23 cellular contexts compared by ENCODE assay signal in the genomic region with DNA sequence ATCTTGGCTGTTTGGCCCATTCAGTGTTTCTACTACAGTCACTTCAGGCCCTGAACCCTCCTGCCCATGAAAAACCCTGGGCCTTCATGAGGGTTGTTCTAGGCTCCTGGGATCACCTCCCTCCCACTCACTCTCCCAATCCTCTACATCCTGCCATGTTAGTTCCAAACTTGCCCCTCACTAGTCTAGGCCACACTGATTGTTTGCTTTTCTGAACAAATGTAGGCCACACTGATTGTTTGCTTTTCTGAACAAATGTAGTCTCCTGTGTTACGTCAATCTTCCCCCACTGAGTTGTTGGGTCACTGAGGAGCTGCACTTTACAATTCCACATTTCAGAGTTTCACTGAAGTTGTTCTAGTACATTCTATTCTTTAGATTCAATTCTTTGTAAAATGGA. TPM values are rescaled to one million over a fixed set of nuclear protein-coding genes. Genes with fewer than 3 reads are reported as not detected.
DNase-seq lines count a peak whose midpoint lies in the region; ATAC-seq, FAIRE-seq and TF ChIP-seq lines count a peak whose summit lies in the region.
"Had no signal": no experiment of that assay in that cellular context is flagged by ENCODE, and none has a peak within 500 bp of the region (broad histone marks: within the 10 kb centered on the region; RNA-seq: fewer than 3 reads in every experiment).

No MANE protein-coding gene starts in this region.

- no peak overlapping the region for H4K91ac ChIP-seq in mesenchymal stem cell (ENCODE audit: low read length)

- CTCF ChIA-PET in activated CD4-positive, alpha-beta memory T cell treated with anti-CD3 and anti-CD28 coated beads for 36 hours (lab: Charles Lee): interaction anchor here (1.2 kb wide), 1 partner anchor 180 kb away, joined by 5 read pairs; no protein-coding TSS in a partner anchor

- intact Hi-C loops in kidney (cut with DNase I): no loop called here
- intact Hi-C loops in activated CD4-positive, alpha-beta memory T cell treated with anti-CD3 and anti-CD28 coated beads for 36 hours (cut with micrococcal nuclease): no loop called here

- POLR2A ChIA-PET in activated CD4-positive, alpha-beta memory T cell treated with anti-CD3 and anti-CD28 coated beads for 36 hours (lab: Charles Lee): no interaction called here

- peaks cover 4% of the 10 kb centered on the region for H3K9me3 Mint-ChIP-seq in activated CD4-positive, alpha-beta memory T cell treated with anti-CD3 and anti-CD28 coated beads for 36 hours

- H2AK5ac ChIP-seq in mesenchymal stem cell (ENCODE audit: low read length, severe bottlenecking): no peak overlapping the region

- H3K27me3 Mint-ChIP-seq in activated CD4-positive, alpha-beta memory T cell treated with anti-CD3 and anti-CD28 coated beads for 36 hours: no peaks in the 10 kb centered on the region

- H3K9me3 ChIP-seq in cardiac muscle cell (ENCODE audit: low read depth) (no peaks in the 10 kb centered on the region), right atrium auricular region (no peaks in the 10 kb centered on the region), mesenchymal stem cell (ENCODE audit: control insufficient read depth, low read length) (no peaks in the 10 kb centered on the region), kidney (ENCODE audit: control insufficient read depth in 1 of 2, low read length in 2 of 2) (no peaks in the 10 kb centered on the region)
- H3K9me3 ChIP-seq: adrenal gland, BE2C, lower lobe of right lung, MG63, prostate gland had no signal

- no peak overlapping the region for H3K27ac Mint-ChIP-seq in activated CD4-positive, alpha-beta memory T cell treated with anti-CD3 and anti-CD28 coated beads for 36 hours
- H3K27ac Mint-ChIP-seq: activated CD8-positive, alpha-beta T cell treated with anti-CD3 and anti-CD28 coated beads, Interleukin-2, amount 10 ng/mL, durations not matched to agents 7 days and 5 days had no signal

- H3K14ac ChIP-seq in mesenchymal stem cell (ENCODE audit: low read length in 2 of 2): no peak overlapping the region

- FAIRE-seq in kidney (lab: Jason Lieb, UNC): no peak
- FAIRE-seq: bronchial epithelial cell, islet of Langerhans, K562 had no signal

- DNase-seq in cardiac muscle cell (ENCODE audit: low read depth in 1 of 2, low spot score in 1 of 2): no peak
- DNase-seq in right atrium auricular region (ENCODE audit: low spot score): no peak
- peak; percentile 22 for DNase-seq in brain pericyte (ENCODE audit: low read depth, low spot score)
- no peak for DNase-seq in mesenchymal stem cell
- no peak for DNase-seq in kidney
- DNase-seq in activated CD4-positive, alpha-beta memory T cell treated with anti-CD3 and anti-CD28 coated beads for 36 hours: no peak
- DNase-seq: activated CD8-positive, alpha-beta T cell treated with anti-CD3 and anti-CD28 coated beads, Interleukin-2, amount 10 ng/mL, durations not matched to agents 7 days and 5 days; adrenal gland; BE2C; COR-L47; cortex of kidney; lower lobe of right lung; MG63; NCI-H446 treated with DMSO at 0.1 percent for 48 hours; PC-3; substantia nigra had no signal

- WGBS in mesenchymal stem cell: no CpG with 5 or more reads among the region's 1 CpG

- H2BK120ac ChIP-seq in mesenchymal stem cell (ENCODE audit: low read depth, low read length): no peak overlapping the region

- H2AFZ ChIP-seq in mesenchymal stem cell (ENCODE audit: low read depth, low read length): no peak overlapping the region

- no peak for ATAC-seq in GM21786 (IDR thresholded peaks at IDR 0.05; ENCODE audit: unreplicated experiment)
- no peak for ATAC-seq in HG03196 (IDR thresholded peaks at IDR 0.05; ENCODE audit: unreplicated experiment)
- ATAC-seq: activated CD8-positive, alpha-beta T cell treated with anti-CD3 and anti-CD28 coated beads, Interleukin-2, amount 10 ng/mL, durations not matched to agents 7 days and 5 days; K562; PC-3; Right ventricle myocardium inferior had no signal

- no peak overlapping the region for H3K4me2 ChIP-seq in mesenchymal stem cell (ENCODE audit: low read length, poor library complexity, severe bottlenecking)

- H3K18ac ChIP-seq in mesenchymal stem cell (ENCODE audit: low read depth in 1 of 2, low read length in 2 of 2): no peak overlapping the region

- H3K27ac ChIP-seq in cardiac muscle cell (peak overlapping the region; percentile 51), right atrium auricular region (no peak overlapping the region), mesenchymal stem cell (ENCODE audit: low read length, poor library complexity, severe bottlenecking) (no peak overlapping the region), kidney (ENCODE audit: low read depth in 2 of 2, low read length in 2 of 2) (no peak overlapping the region)
- H3K27ac ChIP-seq: adrenal gland, lower lobe of right lung, prostate gland had no signal

- H2BK12ac ChIP-seq in mesenchymal stem cell (ENCODE audit: low read length in 2 of 2): no peak overlapping the region

- TF ChIP-seq CTCF in cardiac muscle cell (IDR thresholded peaks at IDR 0.05; ENCODE audit: low read depth, low read length): no peak
- no peak for TF ChIP-seq CTCF in right atrium auricular region (IDR thresholded peaks at IDR 0.05)
- no peak for TF ChIP-seq CTCF in kidney (IDR thresholded peaks at IDR 0.05; ENCODE audit: borderline replicate concordance, extremely low read depth, insufficient read depth)

- H3K4me1 Mint-ChIP-seq in activated CD4-positive, alpha-beta memory T cell treated with anti-CD3 and anti-CD28 coated beads for 36 hours (ENCODE audit: low read depth): peaks cover 7% of the 10 kb centered on the region

- peaks cover 2% of the 10 kb centered on the region for H3K36me3 ChIP-seq in cardiac muscle cell
- H3K36me3 ChIP-seq in right atrium auricular region: peaks cover 9% of the 10 kb centered on the region
- H3K36me3 ChIP-seq in mesenchymal stem cell (ENCODE audit: control insufficient read depth in 1 of 2, insufficient read depth in 2 of 2, low read depth in 1 of 2, low read length in 2 of 2): peaks cover 6 to 21% of the 10 kb centered on the region in 2 experiments
- peaks cover 0 to 1% of the 10 kb centered on the region in 2 donors for H3K36me3 ChIP-seq in kidney (ENCODE audit: control insufficient read depth in 1 of 2, insufficient read depth in 2 of 2, low read length in 2 of 2)
- H3K36me3 ChIP-seq: BE2C, prostate gland had no signal

- H3K9ac ChIP-seq in mesenchymal stem cell (ENCODE audit: low read length) (no peak overlapping the region), kidney (ENCODE audit: low read length in 2 of 2) (no peak overlapping the region)

- H3K27me3 ChIP-seq in cardiac muscle cell (no peaks in the 10 kb centered on the region), right atrium auricular region (no peaks in the 10 kb centered on the region), mesenchymal stem cell (ENCODE audit: control insufficient read depth in 1 of 2, insufficient read depth in 1 of 2, low read length in 2 of 2) (no peaks in the 10 kb centered on the region)
- H3K27me3 ChIP-seq: adrenal gland, BE2C, MG63 had no signal

- H4K8ac ChIP-seq in mesenchymal stem cell (ENCODE audit: low read length): peak overlapping the region; percentile 4

- no peak overlapping the region for H3K4ac ChIP-seq in mesenchymal stem cell (ENCODE audit: low read depth in 1 of 2, low read length in 2 of 2)

- no peak overlapping the region for H3K4me3 ChIP-seq in cardiac muscle cell
- H3K4me3 ChIP-seq in right atrium auricular region: no peak overlapping the region
- H3K4me3 ChIP-seq in mesenchymal stem cell (ENCODE audit: insufficient read depth in 1 of 2, low read depth in 1 of 2, low read length in 2 of 2): no peak overlapping the region
- H3K4me3 ChIP-seq in kidney (ENCODE audit: low read length in 2 of 2): no peak overlapping the region
- H3K4me3 ChIP-seq: adrenal gland, K562, lower lobe of right lung, MG63, prostate gland had no signal

- H3K4me1 ChIP-seq in cardiac muscle cell (ENCODE audit: low read depth) (no peaks in the 10 kb centered on the region), right atrium auricular region (peaks cover 0 to 12% of the 10 kb centered on the region in 2 donors), mesenchymal stem cell (ENCODE audit: control insufficient read depth, insufficient read depth, low read depth, low read length) (no peaks in the 10 kb centered on the region), kidney (ENCODE audit: control insufficient read depth in 1 of 2, insufficient read depth in 1 of 2, low read depth in 1 of 2, low read length in 2 of 2) (peaks cover 0 to 3% of the 10 kb centered on the region in 2 donors)
- H3K4me1 ChIP-seq: BE2C, prostate gland had no signal

- H3K4me3 Mint-ChIP-seq in activated CD4-positive, alpha-beta memory T cell treated with anti-CD3 and anti-CD28 coated beads for 36 hours: no peak overlapping the region
- H3K4me3 Mint-ChIP-seq: activated CD8-positive, alpha-beta T cell treated with anti-CD3 and anti-CD28 coated beads, Interleukin-2, amount 10 ng/mL, durations not matched to agents 7 days and 5 days had no signal

- peaks cover 8% of the 10 kb centered on the region for H3K36me3 Mint-ChIP-seq in activated CD4-positive, alpha-beta memory T cell treated with anti-CD3 and anti-CD28 coated beads for 36 hours

- no peak overlapping the region for H2BK15ac ChIP-seq in mesenchymal stem cell (ENCODE audit: low read depth, poor library complexity, severe bottlenecking)

- no peaks in the 10 kb centered on the region for H3K79me1 ChIP-seq in mesenchymal stem cell (replicated peaks; ENCODE audit: low read length, poor library complexity, severe bottlenecking)

- H2BK5ac ChIP-seq in mesenchymal stem cell (ENCODE audit: low read depth, low read length, poor library complexity, severe bottlenecking): no peak overlapping the region

- H3K23ac ChIP-seq in mesenchymal stem cell (ENCODE audit: low read length in 2 of 2): peak overlapping the region in 1 of 2 experiments; percentile 93

RNA-seq across cellular contexts. Expression of a gene that starts 5.3 kb away (rescaled TPM):
- total RNA-seq in cardiac muscle cell (40.4 and 44.1 TPM in 2 replicates), right atrium auricular region (10 to 100 TPM; 13.7 to 17.6 TPM), kidney (72.0 TPM)
- polyA plus RNA-seq in cardiac muscle cell (46.6 and 49.3 TPM in 2 replicates), kidney (ENCODE audit: insufficient read depth, low read depth, low replicate concordance) (23.6 TPM)
- polyA plus RNA-seq in mesenchymal stem cell (2013, experiment 1 of 2): 37.6 TPM
- 38.1 TPM for polyA plus RNA-seq in mesenchymal stem cell (2013, experiment 2 of 2)
- 10 to 100 TPM; 68.6 to 69.5 TPM for total RNA-seq in activated CD4-positive, alpha-beta memory T cell treated with anti-CD3 and anti-CD28 coated beads for 36 hours

RNA-seq across cellular contexts. Expression of a gene that starts 31.9 kb away (rescaled TPM):
- total RNA-seq in cardiac muscle cell (18.6 and 21.9 TPM in 2 replicates), right atrium auricular region (10 to 100 TPM; 14.1 to 15.6 TPM), kidney (46.3 TPM)
- polyA plus RNA-seq in cardiac muscle cell (40.6 and 45.6 TPM in 2 replicates), kidney (ENCODE audit: insufficient read depth, low read depth, low replicate concordance) (40.3 TPM)
- 44.2 TPM for polyA plus RNA-seq in mesenchymal stem cell (2013, experiment 1 of 2)
- 44.1 TPM for polyA plus RNA-seq in mesenchymal stem cell (2013, experiment 2 of 2)
- total RNA-seq in activated CD4-positive, alpha-beta memory T cell treated with anti-CD3 and anti-CD28 coated beads for 36 hours: 10 to 100 TPM; 22.9 to 26.3 TPM
